ENCODE assay signal across 9 cellular contexts in the genomic region with DNA sequence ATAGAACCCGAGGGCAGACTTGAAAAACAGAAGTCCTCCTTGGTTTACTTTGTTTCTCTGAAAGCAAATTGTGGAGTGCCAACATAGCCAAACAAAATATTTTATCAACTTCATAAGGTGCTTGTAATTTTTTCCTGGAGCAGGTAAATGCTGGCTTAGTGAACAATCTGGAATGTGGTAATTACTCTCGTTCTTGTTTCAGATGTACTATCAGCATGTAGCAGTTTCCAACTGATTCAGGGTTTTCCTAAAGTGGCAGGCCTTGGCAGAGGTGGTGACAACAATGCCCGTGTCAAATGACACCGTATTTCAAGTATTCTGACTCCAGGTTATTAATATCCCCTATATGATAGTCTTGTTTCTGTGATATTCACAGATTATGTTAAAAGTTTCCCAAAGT. TPM values are rescaled to one million over a fixed set of nuclear protein-coding genes. Genes with fewer than 3 reads are reported as not detected.
DNase-seq lines count a peak whose midpoint lies in the region; ATAC-seq lines count a peak whose summit lies in the region.
"Had no signal": no experiment of that assay in that cellular context is flagged by ENCODE, and none has a peak within 500 bp of the region (broad histone marks: within the 10 kb centered on the region; RNA-seq: fewer than 3 reads in every experiment).

No MANE protein-coding gene starts in this region.

- peak overlapping the region; percentile 73 for H3K4me3 ChIP-seq in HUES6 (ENCODE audit: low read depth, low read length)
- peak overlapping the region; percentile 75 for H3K4me3 ChIP-seq in iPS-15b (ENCODE audit: low read depth, low read length)
- peak overlapping the region in 3 of 7 experiments; percentile 70 to 81 (median 75) for H3K4me3 ChIP-seq in skin epidermis

- H3K4me1 Mint-ChIP-seq in activated T-helper 1 cell treated with anti-CD3 and anti-CD28 coated beads, Interleukin-12 subunit alpha, Interleukin-12 subunit beta, Interleukin-2, Interleukin-4 antibody, amounts not matched to agents 30 ng/mL and 10 ng/mL and 1 ng/mL, durations not matched to agents 14 hours and 24 hours and 36 hours (ENCODE audit: low read depth): peaks cover 30% of the 10 kb centered on the region

- DNase-seq in activated T-helper 1 cell treated with anti-CD3 and anti-CD28 coated beads, Interleukin-12 subunit alpha, Interleukin-12 subunit beta, Interleukin-2, Interleukin-4 antibody, amounts not matched to agents 30 ng/mL and 10 ng/mL and 1 ng/mL, durations not matched to agents 14 hours and 24 hours and 36 hours (ENCODE audit: low spot score): no peak
- DNase-seq in GF-D8 (lab: John Stamatoyannopoulos, UW): no peak
- no peak for DNase-seq in NCI-H2196 treated with DMSO at 0.1 percent for 48 hours (lab: John Stamatoyannopoulos, UW; ENCODE audit: unreplicated experiment)
- DNase-seq: NCI-H2029 had no signal

- H3K27ac ChIP-seq in HUES6 (ENCODE audit: low read depth, low read length) (no peak overlapping the region), skin epidermis (peak overlapping the region in 18 of 21 experiments; percentile 89 to 100 (median 98))

- H3K27me3 ChIP-seq in HUES6 (ENCODE audit: control insufficient read depth, insufficient read depth, low read length) (0 out of 2 replicates have a peak, but pooled peaks cover 3% of the 10 kb centered on the region), iPS-15b (ENCODE audit: control insufficient read depth, insufficient read depth, low read length) (peaks cover 6% of the 10 kb centered on the region)

- H3K4me1 ChIP-seq in HUES6 (ENCODE audit: control insufficient read depth, insufficient read depth, low read length) (peaks cover 10% of the 10 kb centered on the region; the same call in 1 of the 2 replicates), iPS-15b (ENCODE audit: control insufficient read depth, insufficient read depth, low read length) (peaks cover 7% of the 10 kb centered on the region)

- H3K27me3 Mint-ChIP-seq in activated T-helper 1 cell treated with anti-CD3 and anti-CD28 coated beads, Interleukin-12 subunit alpha, Interleukin-12 subunit beta, Interleukin-2, Interleukin-4 antibody, amounts not matched to agents 30 ng/mL and 10 ng/mL and 1 ng/mL, durations not matched to agents 14 hours and 24 hours and 36 hours (ENCODE audit: insufficient read depth): peaks cover 6% of the 10 kb centered on the region

- H3K9me3 ChIP-seq in HUES6 (ENCODE audit: control insufficient read depth, insufficient read depth, low read depth, low read length) (peaks cover 4% of the 10 kb centered on the region; the same call in 1 of the 2 replicates), iPS-15b (ENCODE audit: control insufficient read depth, insufficient read depth, low read length) (no peaks in the 10 kb centered on the region)

- intact Hi-C loops in activated T-helper 1 cell treated with anti-CD3 and anti-CD28 coated beads, Interleukin-12 subunit alpha, Interleukin-12 subunit beta, Interleukin-2, Interleukin-4 antibody, amounts not matched to agents 30 ng/mL and 10 ng/mL and 1 ng/mL, durations not matched to agents 14 hours and 24 hours and 36 hours (cut with micrococcal nuclease): loop anchor here (1.0 to 2.0 kb wide), 2 partner anchors 8 to 161 kb away; no protein-coding TSS in a partner anchor

- peak overlapping the region; percentile 97 for H3K27ac Mint-ChIP-seq in activated T-helper 1 cell treated with anti-CD3 and anti-CD28 coated beads, Interleukin-12 subunit alpha, Interleukin-12 subunit beta, Interleukin-2, Interleukin-4 antibody, amounts not matched to agents 30 ng/mL and 10 ng/mL and 1 ng/mL, durations not matched to agents 14 hours and 24 hours and 36 hours

- H3K4me3 Mint-ChIP-seq in activated T-helper 1 cell treated with anti-CD3 and anti-CD28 coated beads, Interleukin-12 subunit alpha, Interleukin-12 subunit beta, Interleukin-2, Interleukin-4 antibody, amounts not matched to agents 30 ng/mL and 10 ng/mL and 1 ng/mL, durations not matched to agents 14 hours and 24 hours and 36 hours: peak overlapping the region; percentile 86

- H3K9ac ChIP-seq in HUES6 (ENCODE audit: low read length) (no peak overlapping the region), iPS-15b (ENCODE audit: low read depth, low read length) (no peak overlapping the region)

- H3K9me3 Mint-ChIP-seq in activated T-helper 1 cell treated with anti-CD3 and anti-CD28 coated beads, Interleukin-12 subunit alpha, Interleukin-12 subunit beta, Interleukin-2, Interleukin-4 antibody, amounts not matched to agents 30 ng/mL and 10 ng/mL and 1 ng/mL, durations not matched to agents 14 hours and 24 hours and 36 hours: no peaks in the 10 kb centered on the region

- ATAC-seq in HG02678 (IDR thresholded peaks at IDR 0.05; ENCODE audit: unreplicated experiment): no peak
- no peak for ATAC-seq in GM21423 (IDR thresholded peaks at IDR 0.05; ENCODE audit: unreplicated experiment)

- peaks cover 5% of the 10 kb centered on the region for H3K36me3 Mint-ChIP-seq in activated T-helper 1 cell treated with anti-CD3 and anti-CD28 coated beads, Interleukin-12 subunit alpha, Interleukin-12 subunit beta, Interleukin-2, Interleukin-4 antibody, amounts not matched to agents 30 ng/mL and 10 ng/mL and 1 ng/mL, durations not matched to agents 14 hours and 24 hours and 36 hours (ENCODE audit: low read depth)

- H3K36me3 ChIP-seq in HUES6 (ENCODE audit: control insufficient read depth, insufficient read depth, low read length) (peaks cover under 1% of the 10 kb centered on the region; the same call in 1 of the 2 replicates), iPS-15b (ENCODE audit: control insufficient read depth, insufficient read depth, low read length) (no peaks in the 10 kb centered on the region)

RNA-seq across cellular contexts. Expression of a gene that starts 1.2 kb away (rescaled TPM):
- total RNA-seq in activated T-helper 1 cell treated with anti-CD3 and anti-CD28 coated beads, Interleukin-12 subunit alpha, Interleukin-12 subunit beta, Interleukin-2, Interleukin-4 antibody, amounts not matched to agents 30 ng/mL and 10 ng/mL and 1 ng/mL, durations not matched to agents 14 hours and 24 hours and 36 hours: 4.6 and 5.9 TPM in 2 replicates

RNA-seq across cellular contexts. Expression of a gene that starts 42.4 kb away (rescaled TPM):
- total RNA-seq in activated T-helper 1 cell treated with anti-CD3 and anti-CD28 coated beads, Interleukin-12 subunit alpha, Interleukin-12 subunit beta, Interleukin-2, Interleukin-4 antibody, amounts not matched to agents 30 ng/mL and 10 ng/mL and 1 ng/mL, durations not matched to agents 14 hours and 24 hours and 36 hours: 0.17 and 0.26 TPM in 2 replicates

RNA-seq across cellular contexts. Expression of a gene that starts 47.9 kb away (rescaled TPM):
- not detected in 2 replicates for total RNA-seq in activated T-helper 1 cell treated with anti-CD3 and anti-CD28 coated beads, Interleukin-12 subunit alpha, Interleukin-12 subunit beta, Interleukin-2, Interleukin-4 antibody, amounts not matched to agents 30 ng/mL and 10 ng/mL and 1 ng/mL, durations not matched to agents 14 hours and 24 hours and 36 hours
